Comparison of ENCODE assay signal across 10 cellular contexts in the genomic region with DNA sequence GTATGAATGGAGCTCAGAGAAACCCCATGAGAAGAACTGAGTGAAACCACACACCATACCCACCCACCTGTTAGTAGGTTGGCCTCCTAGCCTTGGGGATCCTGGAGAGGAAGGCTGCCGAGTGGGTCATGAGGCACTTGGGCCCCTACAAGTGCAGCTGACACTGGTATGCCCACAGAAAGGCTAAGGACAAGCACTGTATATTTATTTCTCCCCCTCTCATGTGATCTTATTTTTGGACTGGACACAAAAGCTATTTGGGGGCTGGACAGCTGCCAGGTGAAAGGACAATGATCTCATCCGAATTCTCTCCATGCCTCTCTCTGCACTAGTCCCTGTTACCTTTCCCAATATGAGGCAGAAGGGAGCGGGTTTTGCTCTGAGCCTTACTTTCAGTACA. TPM values are rescaled to one million over a fixed set of nuclear protein-coding genes. Genes with fewer than 3 reads are reported as not detected.
A peak's percentile ranks its signal among the peaks of the same experiment; 100 is the strongest.
DNase-seq lines count a peak whose midpoint lies in the region; ATAC-seq, FAIRE-seq and TF ChIP-seq lines count a peak whose summit lies in the region.
"Had no signal": no experiment of that assay in that cellular context is flagged by ENCODE, and none has a peak within 500 bp of the region (broad histone marks: within the 10 kb centered on the region; RNA-seq: fewer than 3 reads in every experiment).

No MANE protein-coding gene starts in this region.

- H3K27ac ChIP-seq in GM23338 (ENCODE audit: low read depth) (no peak overlapping the region), astrocyte (ENCODE audit: low read depth, low read length) (no peak overlapping the region), gastrocnemius medialis (peak overlapping the region; percentile 62 to 84 (median 75))

- H3K9me2 ChIP-seq in GM23338 (ENCODE audit: insufficient read depth) = 0 out of 2 replicates have a peak, but pooled peaks cover 3% of the 10 kb centered on the region

- H3K4me2 ChIP-seq in GM23338 = no peak overlapping the region
- H3K4me2 ChIP-seq in astrocyte (ENCODE audit: low read length) = peak overlapping the region; percentile 51

- H3K4me3 ChIP-seq in GM23338 (no peak overlapping the region), astrocyte (ENCODE audit: insufficient read depth, low read depth, low read length) (no peak overlapping the region), gastrocnemius medialis (peak overlapping the region in 2 of 4 donors; percentile 0 to 11)

- H3K27me3 Mint-ChIP-seq in GM23338 (ENCODE audit: insufficient read depth, low read depth, poor library complexity) (peaks cover 7% of the 10 kb centered on the region), astrocyte (ENCODE audit: low read depth, unreplicated experiment) (peaks cover 3% of the 10 kb centered on the region)

- H4K20me1 ChIP-seq in GM23338 (replicated peaks; ENCODE audit: insufficient read depth) (no peaks in the 10 kb centered on the region), astrocyte (ENCODE audit: insufficient read depth, low read length) (no peaks in the 10 kb centered on the region)

- intact Hi-C loops in left cardiac atrium (cut with DNase I) = loop anchor here (2.0 to 5.0 kb wide), 3 partner anchors 43 to 546 kb away; no protein-coding TSS in a partner anchor
- intact Hi-C loops in gastrocnemius medialis (cut with DNase I; ENCODE audit: low total_unique reads) = loop anchor here (5.0 kb wide), 1 partner anchor 706 kb away; no protein-coding TSS in a partner anchor

- no peak overlapping the region; the same call in 2 of the 3 replicates for H3K4me3 Mint-ChIP-seq in GM23338
- no peak overlapping the region for H3K4me3 Mint-ChIP-seq in astrocyte (ENCODE audit: unreplicated experiment)
- H3K4me3 Mint-ChIP-seq: naive thymus-derived CD4-positive, alpha-beta T cell had no signal

- H3K4me1 Mint-ChIP-seq in GM23338 (peaks cover 39% of the 10 kb centered on the region), astrocyte (ENCODE audit: low read depth, unreplicated experiment) (peaks cover 18% of the 10 kb centered on the region)

- CTCF ChIA-PET in HEK293T (lab: Yijun Ruan, JAX) = interaction anchor here (0.8 to 7.1 kb wide), 9 partner anchors 13 to 146 kb away, joined by 3 to 57 read pairs (median 5); no protein-coding TSS in a partner anchor

- in situ Hi-C loops in gastrocnemius medialis (cut with MboI; ENCODE audit: low sequenced_read_pairs in 4 of 4) = loop anchor here in 3 of 4 donors (5.0 to 25.0 kb wide), 2 partner anchors 41 to 536 kb away; no protein-coding TSS in a partner anchor

- H3K79me2 ChIP-seq in GM23338 (replicated peaks; ENCODE audit: insufficient read depth) = no peaks in the 10 kb centered on the region
- H3K79me2 ChIP-seq in astrocyte (ENCODE audit: insufficient read depth, low read length) = no peaks in the 10 kb centered on the region

- no peak overlapping the region for H3K9ac ChIP-seq in astrocyte (ENCODE audit: low read length)

- H3K36me3 Mint-ChIP-seq in GM23338 (ENCODE audit: low read depth) (no peaks in the 10 kb centered on the region), astrocyte (ENCODE audit: low read depth, unreplicated experiment) (no peaks in the 10 kb centered on the region)
- H3K36me3 Mint-ChIP-seq: naive thymus-derived CD4-positive, alpha-beta T cell had no signal

- H3K27ac Mint-ChIP-seq in GM23338 (peak overlapping the region; percentile 45; the same call in 1 of the 2 replicates), astrocyte (ENCODE audit: unreplicated experiment) (no peak overlapping the region)

- H2AFZ ChIP-seq in GM23338 (no peak overlapping the region; the same call in 1 of the 2 replicates), astrocyte (ENCODE audit: low read depth, low read length) (no peak overlapping the region)

- peak; percentile 50 for FAIRE-seq in astrocyte (lab: Jason Lieb, UNC)

- H3K27me3 ChIP-seq in GM23338 (ENCODE audit: insufficient read depth) = no peaks in the 10 kb centered on the region
- no peaks in the 10 kb centered on the region for H3K27me3 ChIP-seq in astrocyte (ENCODE audit: insufficient read depth, low read length)
- H3K27me3 ChIP-seq in gastrocnemius medialis = no peaks in the 10 kb centered on the region

- no peak for TF ChIP-seq POLR2A in gastrocnemius medialis (IDR thresholded peaks at IDR 0.05)

- H3K36me3 ChIP-seq in GM23338 (ENCODE audit: insufficient read depth) (no peaks in the 10 kb centered on the region), astrocyte (ENCODE audit: insufficient read depth, low read length) (no peaks in the 10 kb centered on the region), gastrocnemius medialis (no peaks in the 10 kb centered on the region)

- no peak for TF ChIP-seq CTCF in GM23338 (conservative IDR thresholded peaks at IDR 0.05; ENCODE audit: low read depth in 2 of 2)
- TF ChIP-seq CTCF in astrocyte (IDR thresholded peaks at IDR 0.05; ENCODE audit: insufficient read depth, low read depth, low read length) = no peak
- no peak for TF ChIP-seq CTCF in gastrocnemius medialis (IDR thresholded peaks at IDR 0.05 in 4 of 5, conservative IDR thresholded peaks at IDR 0.05 in 1 of 5)

- H3K9me3 Mint-ChIP-seq in GM23338 = no peaks in the 10 kb centered on the region
- H3K9me3 Mint-ChIP-seq in astrocyte (ENCODE audit: unreplicated experiment) = no peaks in the 10 kb centered on the region
- H3K9me3 Mint-ChIP-seq: naive thymus-derived CD4-positive, alpha-beta T cell had no signal

- POLR2A ChIA-PET in HEK293T (lab: Yijun Ruan, JAX) = no interaction called here

- peaks cover 17% of the 10 kb centered on the region for H3K4me1 ChIP-seq in GM23338 (ENCODE audit: insufficient read depth)
- H3K4me1 ChIP-seq in astrocyte (ENCODE audit: insufficient read depth, low read length) = peaks cover 16% of the 10 kb centered on the region
- H3K4me1 ChIP-seq in gastrocnemius medialis = peaks cover 33 to 34% of the 10 kb centered on the region in 2 donors

- DNase-seq in GM23338 (ENCODE audit: low spot score) (no peak), astrocyte (ENCODE audit: low read depth) (peak; percentile 31), left cardiac atrium (peak; percentile 68), gastrocnemius medialis (peak in 1 of 2 donors; percentile 63), HEK293T (ENCODE audit: extremely low spot score) (no peak), NCI-H2107 treated with DMSO at 0.1 percent for 48 hours (lab: John Stamatoyannopoulos, UW; ENCODE audit: unreplicated experiment) (no peak)
- DNase-seq in activated naive CD4-positive, alpha-beta T cell treated with Interleukin-2 at 50 U/mL for 16 hours = no peak
- DNase-seq: activated CD8-positive, alpha-beta memory T cell treated with anti-CD3 and anti-CD28 coated beads, Interleukin-2, amount 50 U/mL, for 4 hours; naive thymus-derived CD4-positive, alpha-beta T cell had no signal

- H3K9me3 ChIP-seq in astrocyte (ENCODE audit: insufficient read depth, low read depth, low read length) = no peaks in the 10 kb centered on the region
- H3K9me3 ChIP-seq in gastrocnemius medialis = no peaks in the 10 kb centered on the region

- no peaks in the 10 kb centered on the region for H3F3A ChIP-seq in GM23338 (replicated peaks; ENCODE audit: low read depth)

- no peak for ATAC-seq in GM23338
- peak; percentile 68 to 78 for ATAC-seq in left cardiac atrium
- peak; percentile 63 to 71 for ATAC-seq in gastrocnemius medialis
- ATAC-seq in GM21723 (IDR thresholded peaks at IDR 0.05; ENCODE audit: unreplicated experiment) = no peak
- ATAC-seq: naive thymus-derived CD4-positive, alpha-beta T cell had no signal

TF ChIP-seq in GM23338, 12 proteins besides CTCF, POLR2A, EP300 and RAD21 (continues in another document):
- TF ChIP-seq EZH2phosphoT487 (IDR thresholded peaks at IDR 0.05; ENCODE audit: unreplicated experiment) (no peak), CREB1 (CRISPR knock-in tag; IDR thresholded peaks at IDR 0.05; ENCODE audit: low read depth) (no peak), NANOG (IDR thresholded peaks at IDR 0.05; ENCODE audit: borderline replicate concordance) (no peak)

TF ChIP-seq in HEK293T, 16 proteins besides CTCF, POLR2A, EP300 and RAD21:
- TF ChIP-seq FOXM1 (IDR thresholded peaks at IDR 0.05; ENCODE audit: borderline replicate concordance) (no peak), SP1 (IDR thresholded peaks at IDR 0.05) (no peak), ZNF384 (IDR thresholded peaks at IDR 0.05) (no peak), FOXA1 (IDR thresholded peaks at IDR 0.05) (no peak)

RNA-seq across cellular contexts. Expression of a gene that starts 12.0 kb away (rescaled TPM):
- 0.12 and 0.21 TPM in 2 replicates for total RNA-seq in GM23338 (2014; rRNA removed; shearing (Covaris generic))
- polyA plus RNA-seq in GM23338 (2016; fragmentation: Nextera tagmentation; extraction: Ambion mirVana) = 0.34 TPM in 1 of 2 replicates, not detected in the other
- total RNA-seq in astrocyte (42.2 and 70.9 TPM in 2 replicates), left cardiac atrium (10 to 100 TPM; 33.9 to 39.9 TPM), gastrocnemius medialis (1 to 10 TPM in 2 of 4 donors, under 1 TPM in 2; 0.41 to 2.1 (median 1.2) TPM)
- total RNA-seq: naive thymus-derived CD4-positive, alpha-beta T cell had no signal
- polyA plus RNA-seq: naive thymus-derived CD4-positive, alpha-beta T cell had no signal

Comparison
In these comparisons a context has a peak if more than half of its experiments do, and no peak if none do; other contexts are left out.
1. ATAC-seq: peak in left cardiac atrium (2 of 2) and gastrocnemius medialis (2 of 2); none in GM23338 (single experiment) and GM21723 (single experiment).
2. DNase-seq: peak in astrocyte (single experiment) and left cardiac atrium (single experiment); none in GM23338 (single experiment), HEK293T (single experiment), activated naive CD4-positive, alpha-beta T cell treated with Interleukin-2 at 50 U/mL for 16 hours (single experiment) and NCI-H2107 treated with DMSO at 0.1 percent for 48 hours (single experiment).
3. H3K27ac ChIP-seq: peak in gastrocnemius medialis (4 of 4); none in GM23338 (single experiment) and astrocyte (single experiment).
4. RNA of a gene that starts 12.0 kb away (total RNA-seq): 42.2 to 70.9 TPM in astrocyte and 33.9 to 39.9 TPM in left cardiac atrium; 0.41 to 2.1 TPM in gastrocnemius medialis and 0.12 to 0.21 TPM in GM23338; every median in the first group is over 10 times any median in the second.